15 cellular contexts compared by ENCODE assay signal in the genomic region with DNA sequence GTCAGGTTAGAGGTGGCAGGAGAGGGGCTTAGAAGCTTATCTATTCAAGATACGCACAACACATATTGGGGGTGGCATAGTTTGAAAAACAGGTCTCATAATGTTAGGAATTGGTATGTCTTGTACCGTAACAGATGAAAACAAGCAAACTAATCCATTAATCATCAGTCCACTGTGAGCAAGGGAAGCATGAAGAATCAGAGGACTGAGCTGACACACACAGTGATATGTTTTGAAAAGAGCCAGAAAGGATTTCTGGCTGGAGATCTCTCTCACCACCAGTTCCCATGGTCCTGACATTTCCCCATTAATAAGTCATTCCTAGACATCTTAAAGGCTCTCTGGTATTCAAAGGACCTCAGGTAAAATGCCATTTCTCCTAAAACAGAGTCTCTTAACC.
"Had no signal": no experiment of that assay in that cellular context is flagged by ENCODE, and none has a peak within 500 bp of the region (broad histone marks: within the 10 kb centered on the region; RNA-seq: fewer than 3 reads in every experiment).

No MANE protein-coding gene starts in this region.

- H3K4me1 ChIP-seq: gastrocnemius medialis, right atrium auricular region, sigmoid colon had no signal

- DNase-seq: effector CD4-positive, alpha-beta T cell; endodermal cell; gastrocnemius medialis; islet precursor cell; left colon; left ventricle myocardium superior; mesenchymal stem cell; naive thymus-derived CD4-positive, alpha-beta T cell; nephron progenitor cell; sigmoid colon; stimulated activated CD4-positive, alpha-beta T cell treated with anti-CD3 and anti-CD28 coated beads, Interleukin-12 subunit alpha, Interleukin-12 subunit beta, amount 100 ng/mL, for 4 hours; stimulated activated naive CD4-positive, alpha-beta T cell treated with Interleukin-2 at 50 U/mL for 16 hours had no signal

- ATAC-seq: gastrocnemius medialis; left colon; left ventricle myocardium superior; naive thymus-derived CD4-positive, alpha-beta T cell had no signal

- H3K27me3 ChIP-seq: gastrocnemius medialis, right atrium auricular region, sigmoid colon had no signal

- H3K9me3 ChIP-seq: gastrocnemius medialis had no signal

- H3K4me3 ChIP-seq: coronary artery, gastrocnemius medialis, lung, right atrium auricular region, sigmoid colon had no signal

- H3K36me3 ChIP-seq: gastrocnemius medialis, right atrium auricular region, sigmoid colon had no signal

- H3K27ac ChIP-seq: coronary artery, gastrocnemius medialis, right atrium auricular region, sigmoid colon had no signal
